ENCODE assay signal across 1 cellular context in the genomic region with DNA sequence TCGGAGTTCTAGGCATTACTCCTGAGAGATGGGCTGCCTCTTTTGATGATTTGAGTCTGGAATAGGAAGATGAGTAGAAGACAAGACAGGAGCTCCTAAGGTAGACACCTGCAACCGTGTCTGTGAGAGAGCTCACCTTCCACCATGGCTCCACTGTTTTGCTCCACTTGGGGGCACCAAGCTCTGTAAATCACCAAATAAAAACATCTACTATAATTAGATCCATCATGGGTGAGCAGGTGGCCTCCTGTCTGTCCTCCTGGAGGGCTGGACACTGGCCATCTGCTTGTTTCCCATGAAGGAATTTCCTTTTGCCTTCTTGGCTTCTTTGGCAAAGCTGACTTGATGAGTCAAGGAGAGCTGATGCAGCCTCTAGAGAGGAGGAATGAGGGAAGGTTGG.
TF ChIP-seq lines count a peak whose summit lies in the region.

No MANE protein-coding gene starts in this region.

TF ChIP-seq in GM23338, 12 proteins besides CTCF, POLR2A, EP300 and RAD21 (continued from another document):
- TF ChIP-seq STAT1 (IDR thresholded peaks at IDR 0.05; ENCODE audit: unreplicated experiment) (no peak), POLR2AphosphoS5 (IDR thresholded peaks at IDR 0.05; ENCODE audit: low read depth) (no peak)
